Comparison of ENCODE assay signal across 31 cellular contexts in the genomic region with DNA sequence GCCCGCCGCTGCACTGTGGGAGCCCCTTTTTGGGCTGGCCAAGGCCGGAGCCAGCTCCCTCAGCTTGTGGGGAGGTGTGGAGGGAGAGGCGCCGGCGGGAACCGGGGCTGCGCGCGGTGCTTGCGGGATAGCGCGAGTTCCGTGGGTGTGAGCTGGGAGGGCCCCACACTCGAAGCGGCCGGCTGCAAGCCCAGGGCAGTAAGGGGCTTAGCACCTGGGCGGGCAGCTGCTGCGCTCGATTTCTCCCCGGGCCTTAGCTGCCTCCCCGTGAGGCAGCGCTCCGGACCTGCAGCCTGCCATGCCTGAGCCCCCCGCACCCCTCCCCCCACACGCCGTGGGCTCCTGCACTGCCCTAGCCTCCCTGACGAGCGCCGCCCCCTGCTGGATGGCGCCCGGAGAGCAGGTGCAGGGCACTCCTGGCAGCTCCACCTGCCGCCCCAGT.
DNase-seq lines count a peak whose midpoint lies in the region; ATAC-seq and TF ChIP-seq lines count a peak whose summit lies in the region.
"Had no signal": no experiment of that assay in that cellular context is flagged by ENCODE, and none has a peak within 500 bp of the region (broad histone marks: within the 10 kb centered on the region; RNA-seq: fewer than 3 reads in every experiment).

No MANE protein-coding gene starts in this region.

- no peaks in the 10 kb centered on the region for H3K9me2 ChIP-seq in PC-3 (replicated peaks; ENCODE audit: low read length)

- CTCF ChIA-PET in PC-3 (lab: Charles Lee) = no interaction called here

- H3K4me1 ChIP-seq in ES-I3 (ENCODE audit: insufficient read depth, low read length) (no peaks in the 10 kb centered on the region), iPS-15b (ENCODE audit: control insufficient read depth, insufficient read depth, low read length) (no peaks in the 10 kb centered on the region), PC-3 (ENCODE audit: insufficient read depth, low read length) (no peaks in the 10 kb centered on the region)
- H3K4me1 ChIP-seq: breast epithelium, gastrocnemius medialis, transverse colon had no signal

- H3K4me3 Mint-ChIP-seq in progenitor cell of endocrine pancreas (ENCODE audit: low read depth) = peak overlapping the region; percentile 52
- H3K4me3 Mint-ChIP-seq in activated T-cell treated with anti-CD3 and anti-CD28 coated beads, Interleukin-2, amount 50 U/mL, for 72 hours = no peak overlapping the region
- H3K4me3 Mint-ChIP-seq: activated CD8-positive, alpha-beta T cell treated with anti-CD3 and anti-CD28 coated beads for 36 hours; activated naive CD8-positive, alpha-beta T cell treated with anti-CD3 and anti-CD28 coated beads for 36 hours; naive B cell; stimulated activated effector memory CD8-positive, alpha-beta T cell treated with anti-CD3 and anti-CD28 coated beads, Interleukin-12 subunit alpha, Interleukin-12 subunit beta, amount 100 ng/mL, for 72 hours; T-helper 17 cell had no signal

- no peaks in the 10 kb centered on the region for H3F3A ChIP-seq in PC-3 (ENCODE audit: low read length, unreplicated experiment)

- POLR2A ChIA-PET in PC-3 (lab: Charles Lee; ENCODE audit: unreplicated experiment) = no interaction called here

- H3K27ac Mint-ChIP-seq in progenitor cell of endocrine pancreas = no peak overlapping the region
- H3K27ac Mint-ChIP-seq in activated T-cell treated with anti-CD3 and anti-CD28 coated beads, Interleukin-2, amount 50 U/mL, for 72 hours = no peak overlapping the region
- H3K27ac Mint-ChIP-seq: activated CD8-positive, alpha-beta T cell treated with anti-CD3 and anti-CD28 coated beads for 36 hours; activated naive CD8-positive, alpha-beta T cell treated with anti-CD3 and anti-CD28 coated beads for 36 hours; naive B cell; stimulated activated effector memory CD8-positive, alpha-beta T cell treated with anti-CD3 and anti-CD28 coated beads, Interleukin-12 subunit alpha, Interleukin-12 subunit beta, amount 100 ng/mL, for 72 hours; T-helper 17 cell had no signal

- H3K36me3 ChIP-seq in ES-I3 (ENCODE audit: insufficient read depth, low read length) = no peaks in the 10 kb centered on the region
- H3K36me3 ChIP-seq in iPS-15b (ENCODE audit: control insufficient read depth, insufficient read depth, low read length) = no peaks in the 10 kb centered on the region
- H3K36me3 ChIP-seq in PC-3 (ENCODE audit: low read depth, low read length) = no peaks in the 10 kb centered on the region
- H3K36me3 ChIP-seq: breast epithelium, gastrocnemius medialis, transverse colon had no signal

- DNase-seq in NCI-H69 (lab: John Stamatoyannopoulos, UW) = peak; percentile 21
- DNase-seq in progenitor cell of endocrine pancreas (ENCODE audit: low spot score, unreplicated experiment) = peak; percentile 24
- DNase-seq in PC-3 = no peak
- DNase-seq in activated T-cell treated with anti-CD3 and anti-CD28 coated beads, Interleukin-2, amount 50 U/mL, for 72 hours = no peak
- DNase-seq in head of caudate nucleus = no peak
- DNase-seq: activated CD4-positive, alpha-beta T cell treated with anti-CD3 and anti-CD28 coated beads for 1 hour; activated CD8-positive, alpha-beta T cell treated with anti-CD3 and anti-CD28 coated beads for 36 hours; activated naive CD8-positive, alpha-beta T cell treated with anti-CD3 and anti-CD28 coated beads for 36 hours; anterior cingulate cortex; C1 segment of cervical spinal cord; COR-L47; DMS79 treated with DMSO at 0.1 percent for 48 hours; dorsolateral prefrontal cortex; gastrocnemius medialis; GOT3; hypothalamus; midbrain; naive B cell; NCI-H1436; NCI-H226; NCI-H526 treated with DMSO at 0.1 percent for 48 hours; occipital lobe; Right ventricle myocardium superior; T-helper 17 cell; transverse colon had no signal

- H3K9me3 ChIP-seq in ES-I3 (ENCODE audit: control insufficient read depth, insufficient read depth, low read length) (no peaks in the 10 kb centered on the region), iPS-15b (ENCODE audit: control insufficient read depth, insufficient read depth, low read length) (no peaks in the 10 kb centered on the region), PC-3 (ENCODE audit: low read length) (no peaks in the 10 kb centered on the region)
- H3K9me3 ChIP-seq: gastrocnemius medialis, transverse colon had no signal

- H3K27me3 ChIP-seq in iPS-15b (ENCODE audit: control insufficient read depth, insufficient read depth, low read length) (peaks cover 5% of the 10 kb centered on the region), PC-3 (ENCODE audit: low read length) (no peaks in the 10 kb centered on the region)
- H3K27me3 ChIP-seq: breast epithelium, dorsolateral prefrontal cortex, gastrocnemius medialis, transverse colon had no signal

- H3K79me2 ChIP-seq in PC-3 (ENCODE audit: low read length) = no peaks in the 10 kb centered on the region

- H3K27me3 Mint-ChIP-seq in progenitor cell of endocrine pancreas = no peaks in the 10 kb centered on the region
- no peaks in the 10 kb centered on the region for H3K27me3 Mint-ChIP-seq in activated T-cell treated with anti-CD3 and anti-CD28 coated beads, Interleukin-2, amount 50 U/mL, for 72 hours (ENCODE audit: low read depth)
- H3K27me3 Mint-ChIP-seq: activated CD8-positive, alpha-beta T cell treated with anti-CD3 and anti-CD28 coated beads for 36 hours; activated naive CD8-positive, alpha-beta T cell treated with anti-CD3 and anti-CD28 coated beads for 36 hours; naive B cell; T-helper 17 cell had no signal

- no peak for ATAC-seq in PC-3
- no peak for ATAC-seq in activated T-cell treated with anti-CD3 and anti-CD28 coated beads, Interleukin-2, amount 50 U/mL, for 72 hours (replicated peaks in 1 of 2)
- ATAC-seq: activated CD8-positive, alpha-beta T cell treated with anti-CD3 and anti-CD28 coated beads for 36 hours; gastrocnemius medialis; Panc1; stimulated activated effector memory CD8-positive, alpha-beta T cell treated with anti-CD3 and anti-CD28 coated beads, Interleukin-12 subunit alpha, Interleukin-12 subunit beta, amount 100 ng/mL, for 72 hours; T-helper 17 cell had no signal

- H3K9me3 Mint-ChIP-seq in progenitor cell of endocrine pancreas (ENCODE audit: low read depth) = peaks cover 6% of the 10 kb centered on the region
- H3K9me3 Mint-ChIP-seq in activated T-cell treated with anti-CD3 and anti-CD28 coated beads, Interleukin-2, amount 50 U/mL, for 72 hours = peaks cover 4 to 5% of the 10 kb centered on the region in 2 donors

- no peaks in the 10 kb centered on the region for H4K20me1 ChIP-seq in PC-3 (ENCODE audit: low read length)

- peak; percentile 51 for TF ChIP-seq CTCF in progenitor cell of endocrine pancreas (IDR thresholded peaks at IDR 0.05; ENCODE audit: unreplicated experiment)
- TF ChIP-seq CTCF in PC-3 (conservative IDR thresholded peaks at IDR 0.05; ENCODE audit: low read depth, low read length) = no peak

- intact Hi-C loops in PC-3 (cut with micrococcal nuclease) (no loop called here), head of caudate nucleus (cut with DNase I) (no loop called here)

- H3K4me2 ChIP-seq in PC-3 (ENCODE audit: low read length) = no peak overlapping the region
- H3K4me2 ChIP-seq: KMS-11 had no signal

- BruUV-seq in PC-3 (replicated peaks; lab: Mats Ljungman, UMichigan) = no TSS peak

- no peaks in the 10 kb centered on the region for H3K4me1 Mint-ChIP-seq in progenitor cell of endocrine pancreas (ENCODE audit: low read depth)
- no peaks in the 10 kb centered on the region for H3K4me1 Mint-ChIP-seq in activated T-cell treated with anti-CD3 and anti-CD28 coated beads, Interleukin-2, amount 50 U/mL, for 72 hours (ENCODE audit: low read depth)
- H3K4me1 Mint-ChIP-seq: activated naive CD8-positive, alpha-beta T cell treated with anti-CD3 and anti-CD28 coated beads for 36 hours; naive B cell; stimulated activated effector memory CD8-positive, alpha-beta T cell treated with anti-CD3 and anti-CD28 coated beads, Interleukin-12 subunit alpha, Interleukin-12 subunit beta, amount 100 ng/mL, for 72 hours; T-helper 17 cell had no signal

- no peak overlapping the region for H3K27ac ChIP-seq in PC-3 (ENCODE audit: low read length)
- H3K27ac ChIP-seq: breast epithelium, dorsolateral prefrontal cortex, gastrocnemius medialis, KMS-11, transverse colon had no signal

- H2AFZ ChIP-seq in PC-3 (ENCODE audit: low read length) = no peak overlapping the region

- peak overlapping the region; percentile 38; the same call in 1 of the 2 replicates for H3K9ac ChIP-seq in ES-I3 (ENCODE audit: low read depth, low read length)
- H3K9ac ChIP-seq in iPS-15b (ENCODE audit: low read depth, low read length) = no peak overlapping the region
- no peak overlapping the region for H3K9ac ChIP-seq in PC-3 (ENCODE audit: low read length)
- H3K9ac ChIP-seq: KMS-11 had no signal

- no peaks in the 10 kb centered on the region for H3K36me3 Mint-ChIP-seq in progenitor cell of endocrine pancreas (ENCODE audit: insufficient read depth)
- no peaks in the 10 kb centered on the region for H3K36me3 Mint-ChIP-seq in activated T-cell treated with anti-CD3 and anti-CD28 coated beads, Interleukin-2, amount 50 U/mL, for 72 hours (ENCODE audit: insufficient read depth in 2 of 2)
- H3K36me3 Mint-ChIP-seq: activated naive CD8-positive, alpha-beta T cell treated with anti-CD3 and anti-CD28 coated beads for 36 hours; naive B cell; stimulated activated effector memory CD8-positive, alpha-beta T cell treated with anti-CD3 and anti-CD28 coated beads, Interleukin-12 subunit alpha, Interleukin-12 subunit beta, amount 100 ng/mL, for 72 hours had no signal

- H3K4me3 ChIP-seq in iPS-15b (ENCODE audit: low read depth, low read length) (peak overlapping the region; percentile 49), PC-3 (ENCODE audit: low read length) (no peak overlapping the region)
- H3K4me3 ChIP-seq: breast epithelium, dorsolateral prefrontal cortex, gastrocnemius medialis, transverse colon had no signal

Comparison
In these comparisons a context has a peak if more than half of its experiments do, and no peak if none do; other contexts are left out.
1. DNase-seq: peak in NCI-H69 (single experiment) and progenitor cell of endocrine pancreas (single experiment); none in PC-3 (single experiment), activated T-cell treated with anti-CD3 and anti-CD28 coated beads, Interleukin-2, amount 50 U/mL, for 72 hours (0 of 2) and head of caudate nucleus (0 of 42).